ENCODE assay signal across 34 cellular contexts in the genomic region with DNA sequence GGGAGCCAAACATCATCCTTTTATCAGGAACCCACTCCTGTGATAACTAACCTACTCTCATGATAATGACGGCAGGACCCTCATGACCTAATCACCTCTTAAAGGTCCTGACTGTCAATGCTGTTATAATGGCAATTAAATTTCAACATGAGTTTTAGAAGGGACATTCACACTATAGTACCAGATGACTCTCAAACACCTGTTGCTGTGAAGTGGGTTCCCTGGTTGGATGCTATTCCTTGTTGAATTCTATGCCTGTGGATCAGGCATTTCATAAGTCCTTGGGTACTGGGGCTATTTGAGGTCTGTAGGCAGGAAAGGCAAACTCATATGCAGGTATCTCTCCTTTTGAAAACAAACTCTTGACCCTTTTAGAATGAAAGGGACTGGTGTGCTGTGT.
"Had no signal": no experiment of that assay in that cellular context is flagged by ENCODE, and none has a peak within 500 bp of the region (broad histone marks: within the 10 kb centered on the region; RNA-seq: fewer than 3 reads in every experiment).

No MANE protein-coding gene starts in this region.

- DNase-seq: Karpas-422, Kasumi-1, MG63, MM.1S, MV-4-11, NCI-H1048, NCI-H1092, NCI-H1092 treated with DMSO at 0.1 percent for 48 hours, NCI-H1105, NCI-H1105 treated with DMSO at 0.1 percent for 48 hours, NCI-H1417, NCI-H1417 treated with DMSO at 0.1 percent for 48 hours, NCI-H1436, NCI-H1436 treated with DMSO at 0.1 percent for 48 hours, NCI-H146, NCI-H1694, NCI-H1694 treated with DMSO at 0.1 percent for 48 hours, NCI-H187, NCI-H187 treated with DMSO at 0.1 percent for 48 hours, NCI-H1930, NCI-H2029, NCI-H2029 treated with DMSO at 0.1 percent for 48 hours, NCI-H2081, NCI-H2081 treated with DMSO at 0.1 percent for 48 hours, NCI-H2107, NCI-H2171, NCI-H2171 treated with DMSO at 0.1 percent for 48 hours, NCI-H2227 treated with DMSO at 0.1 percent for 48 hours, NCI-H226, NCI-H345, NCI-H446, NCI-H446 treated with DMSO at 0.1 percent for 48 hours, NCI-H510A had no signal

- H3K36me3 ChIP-seq: MG63 had no signal

- H3K9me3 ChIP-seq: MG63 had no signal

- H3K9ac ChIP-seq: KMS-11 had no signal

- H3K4me3 ChIP-seq: MG63 had no signal

- H3K27ac ChIP-seq: KMS-11 had no signal

- H3K27me3 ChIP-seq: MG63 had no signal

- H3K4me2 ChIP-seq: KMS-11 had no signal
